ENCODE assay signal across 27 cellular contexts in the genomic region with DNA sequence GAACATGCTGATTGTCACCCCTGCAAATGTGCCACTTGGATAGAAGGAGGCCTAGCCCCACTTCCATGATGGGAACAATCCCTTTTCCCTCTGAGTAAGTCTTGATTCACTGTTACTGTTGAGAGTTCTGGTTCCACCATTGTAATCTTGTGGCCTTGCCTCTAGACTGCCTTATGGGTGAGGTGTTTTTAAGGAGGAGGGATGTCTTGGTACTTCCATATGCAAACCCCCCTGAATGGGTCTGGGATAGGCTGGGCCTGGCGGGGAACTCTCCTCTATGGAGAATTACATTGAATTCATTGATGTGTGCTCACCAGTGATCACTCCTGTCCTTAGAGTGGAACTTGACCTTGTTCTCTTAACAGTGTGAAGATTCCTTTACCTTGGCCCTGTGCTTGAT. TPM values are rescaled to one million over a fixed set of nuclear protein-coding genes. Genes with fewer than 3 reads are reported as not detected.
DNase-seq lines count a peak whose midpoint lies in the region; ATAC-seq, FAIRE-seq and TF ChIP-seq lines count a peak whose summit lies in the region.
"Had no signal": no experiment of that assay in that cellular context is flagged by ENCODE, and none has a peak within 500 bp of the region (broad histone marks: within the 10 kb centered on the region; RNA-seq: fewer than 3 reads in every experiment).

No MANE protein-coding gene starts in this region.

- H3K79me2 ChIP-seq in HepG2 (ENCODE audit: insufficient read depth, low read length) (peaks cover 96% of the 10 kb centered on the region), smooth muscle cell (ENCODE audit: low read depth) (peaks cover 97% of the 10 kb centered on the region)

- H3K27ac ChIP-seq in liver (ENCODE audit: low read depth in 1 of 2, low read length in 2 of 2) (peak overlapping the region; percentile 10 to 28), HepG2 (ENCODE audit: extremely low read length, insufficient read depth, low read length) (no peak overlapping the region), RWPE2 (ENCODE audit: poor library complexity, severe bottlenecking) (peak overlapping the region; percentile 26), foreskin keratinocyte (no peak overlapping the region), smooth muscle cell (ENCODE audit: low read depth) (peak overlapping the region; percentile 76)
- H3K27ac ChIP-seq: cardiac muscle cell, left ventricle myocardium inferior, neural progenitor cell, prostate gland, vagina, VCaP had no signal

- H3K4me1 ChIP-seq in liver (ENCODE audit: control insufficient read depth in 4 of 4, insufficient read depth in 4 of 4, low read length in 3 of 4) (peaks cover 7 to 55% (median 20%) of the 10 kb centered on the region in 4 donors), HepG2 (ENCODE audit: insufficient read depth, low read length) (peaks cover 37% of the 10 kb centered on the region), RWPE2 (ENCODE audit: insufficient read depth, poor library complexity, severe bottlenecking) (peaks cover 18% of the 10 kb centered on the region), foreskin keratinocyte (peaks cover 29% of the 10 kb centered on the region), smooth muscle cell (ENCODE audit: low read depth) (peaks cover 33% of the 10 kb centered on the region)
- H3K4me1 ChIP-seq: prostate gland had no signal

- CTCF ChIA-PET in HepG2 (lab: Yijun Ruan, JAX; ENCODE audit: low intra/inter-chr PET ratio, low total read pairs) = no interaction called here

- H3K36me3 ChIP-seq in liver (ENCODE audit: control insufficient read depth in 4 of 4, insufficient read depth in 3 of 4, low read depth in 1 of 4, low read length in 3 of 4) (peaks cover 0 to 5% (median 2%) of the 10 kb centered on the region in 4 donors), HepG2 (replicated peaks in 1 of 2; ENCODE audit: control insufficient read depth in 1 of 2, insufficient read depth in 2 of 2, low read length in 2 of 2) (peaks cover 0 to 9% of the 10 kb centered on the region in 2 experiments; a peak in 2 of 5 replicates), RWPE2 (ENCODE audit: low read depth) (no peaks in the 10 kb centered on the region), smooth muscle cell (ENCODE audit: low read depth) (no peaks in the 10 kb centered on the region)
- H3K36me3 ChIP-seq: cardiac muscle cell, HAP-1, left ventricle myocardium inferior, neural progenitor cell, prostate gland, vagina had no signal

- no peak for TF ChIP-seq EP300 in HepG2 (IDR thresholded peaks at IDR 0.05; ENCODE audit: low read depth in 2 of 2, low read length in 2 of 2)
- no peak for TF ChIP-seq EP300 in HepG2 (CRISPR knock-in tag; IDR thresholded peaks at IDR 0.05; ENCODE audit: borderline replicate concordance)

- no peak for TF ChIP-seq RAD21 in liver (IDR thresholded peaks at IDR 0.05)
- no peak for TF ChIP-seq RAD21 in HepG2 (CRISPR knock-in tag; IDR thresholded peaks at IDR 0.05)

- ATAC-seq in HepG2 (no peak), RWPE2 (ENCODE audit: low read depth) (no peak), foreskin keratinocyte (peak; percentile 3), HG03571 (IDR thresholded peaks at IDR 0.05; ENCODE audit: unreplicated experiment) (no peak)
- ATAC-seq: T-helper 17 cell had no signal

- FAIRE-seq in HepG2 (lab: Jason Lieb, UNC) = no peak
- FAIRE-seq: endothelial cell of umbilical vein had no signal

- in situ Hi-C loops in HepG2 (cut with HindIII; ENCODE audit: extremely low pct_ligation_motif_present, low pct_unique_long_range_greater_than_20kb) = no loop called here

- 98% methylated on average over 1 of the region's 1 CpG for WGBS in liver
- 100% methylated on average over 1 of the region's 1 CpG for WGBS in HepG2 (ENCODE audit: low lambda C conversion rate)
- WGBS in smooth muscle cell (ENCODE audit: low lambda C conversion rate) = 96% methylated on average over 1 of the region's 1 CpG

- H4K20me1 ChIP-seq in HepG2 (ENCODE audit: insufficient read depth, low read length) (peaks cover 27% of the 10 kb centered on the region; the same call in 1 of the 2 replicates), smooth muscle cell (ENCODE audit: low read depth) (peaks cover 71% of the 10 kb centered on the region)

- no peaks in the 10 kb centered on the region for H3K27me3 ChIP-seq in liver (ENCODE audit: control insufficient read depth in 4 of 4, insufficient read depth in 4 of 4, low read length in 3 of 4)
- H3K27me3 ChIP-seq in HepG2 (ENCODE audit: control insufficient read depth in 1 of 2, insufficient read depth in 2 of 2, low read length in 2 of 2) = no peaks in the 10 kb centered on the region
- H3K27me3 ChIP-seq in RWPE2 (ENCODE audit: insufficient read depth, poor library complexity, severe bottlenecking) = no peaks in the 10 kb centered on the region
- H3K27me3 ChIP-seq in foreskin keratinocyte = no peaks in the 10 kb centered on the region
- H3K27me3 ChIP-seq in smooth muscle cell (ENCODE audit: low read depth) = no peaks in the 10 kb centered on the region
- H3K27me3 ChIP-seq: cardiac muscle cell, dorsolateral prefrontal cortex, vagina had no signal

- H3K9ac ChIP-seq in liver (ENCODE audit: low read depth in 1 of 2, low read length in 2 of 2) (no peak overlapping the region), HepG2 (ENCODE audit: insufficient read depth, low read depth, low read length) (no peak overlapping the region), smooth muscle cell (ENCODE audit: low read depth) (no peak overlapping the region)
- H3K9ac ChIP-seq: neural progenitor cell had no signal

- no peak for DNase-seq in HepG2 (ENCODE audit: low spot score)
- DNase-seq in RWPE2 (ENCODE audit: low spot score) = no peak
- DNase-seq in foreskin keratinocyte = no peak
- no peak for DNase-seq in smooth muscle cell (lab: John Stamatoyannopoulos, UW; ENCODE audit: unreplicated experiment)
- DNase-seq in GM20000 (ENCODE audit: low spot score) = no peak
- no peak for DNase-seq in RPMI8226
- DNase-seq: activated CD4-positive, alpha-beta T cell treated with anti-CD3 and anti-CD28 coated beads, Interleukin-2, amount 50 U/mL, for 1 hour; CD4-positive, CD25-positive, alpha-beta regulatory T cell; DMS153; GF-D8; left ventricle myocardium inferior; NCI-H226; NCI-H774; stimulated activated CD4-positive, alpha-beta T cell treated with anti-CD3 and anti-CD28 coated beads, Interleukin-2, amount 100 ng/mL, for 24 hours; T-helper 17 cell had no signal

- no peak overlapping the region for H3K4me3 ChIP-seq in liver (ENCODE audit: low read depth in 1 of 3, low read length in 3 of 3)
- H3K4me3 ChIP-seq in HepG2 (replicated peaks in 1 of 3; ENCODE audit: insufficient read depth in 1 of 3, low read depth in 2 of 3, low read length in 3 of 3) = no peak overlapping the region
- H3K4me3 ChIP-seq in RWPE2 (ENCODE audit: severe bottlenecking) = no peak overlapping the region
- no peak overlapping the region for H3K4me3 ChIP-seq in smooth muscle cell
- H3K4me3 ChIP-seq: cardiac muscle cell, HAP-1, K562, left ventricle myocardium inferior, neural progenitor cell, prostate gland, skin epidermis, vagina had no signal

- no peak overlapping the region for H3K4me2 ChIP-seq in HepG2 (ENCODE audit: low read depth, low read length)
- peak overlapping the region; percentile 32 for H3K4me2 ChIP-seq in smooth muscle cell
- H3K4me2 ChIP-seq: neural progenitor cell had no signal

- POLR2A ChIA-PET in HepG2 (lab: Yijun Ruan, JAX) = no interaction called here

- no peak for TF ChIP-seq POLR2A in HepG2 (IDR thresholded peaks at IDR 0.05; ENCODE audit: insufficient read depth in 1 of 2, low read depth in 2 of 2, low read length in 2 of 2)

- TF ChIP-seq CTCF in liver (IDR thresholded peaks at IDR 0.05; ENCODE audit: low read depth, low read length, missing input control) (no peak), HepG2 (CRISPR knock-in tag; IDR thresholded peaks at IDR 0.05) (no peak), RWPE2 (IDR thresholded peaks at IDR 0.05; ENCODE audit: poor library complexity, severe bottlenecking) (no peak), foreskin keratinocyte (conservative IDR thresholded peaks at IDR 0.05) (no peak), smooth muscle cell (IDR thresholded peaks at IDR 0.05; ENCODE audit: borderline replicate concordance, insufficient read depth, poor library complexity, severe bottlenecking) (no peak), GM20000 (IDR thresholded peaks at IDR 0.05; ENCODE audit: extremely low read depth, missing control alignments) (no peak)

- peaks cover 16% of the 10 kb centered on the region for H3F3A ChIP-seq in smooth muscle cell (ENCODE audit: low read depth)

- H3K9me3 ChIP-seq in liver (ENCODE audit: control insufficient read depth in 4 of 4, low read length in 3 of 4) (no peaks in the 10 kb centered on the region), HepG2 (ENCODE audit: low read length) (no peaks in the 10 kb centered on the region), RWPE2 (ENCODE audit: severe bottlenecking) (no peaks in the 10 kb centered on the region), smooth muscle cell (replicated peaks; ENCODE audit: low read depth) (no peaks in the 10 kb centered on the region)
- H3K9me3 ChIP-seq: HAP-1, left ventricle myocardium inferior, prostate gland, vagina had no signal

- H2AFZ ChIP-seq in HepG2 (ENCODE audit: low read length) = no peak overlapping the region
- H2AFZ ChIP-seq in smooth muscle cell (ENCODE audit: low read depth) = no peak overlapping the region
- H2AFZ ChIP-seq: neural progenitor cell had no signal

- intact Hi-C loops in HepG2 (cut with micrococcal nuclease; ENCODE audit: unreplicated experiment) = no loop called here

- BruUV-seq in HepG2 (replicated peaks; lab: Mats Ljungman, UMichigan) = no TSS peak

RNA-seq across cellular contexts. Expression of a gene that starts 5.8 kb away (rescaled TPM):
- total RNA-seq in liver = 100 to 1,000 TPM in 1 of 2 donors, 10 to 100 TPM in 1; 75.8 to 153 TPM
- polyA plus RNA-seq in liver = 100 to 1,000 TPM in 1 of 2 donors, 10 to 100 TPM in 1; 47.5 to 182 TPM
- total RNA-seq in HepG2 (2016; rRNA removed; fragmentation: Illumina TruSeq; extraction: Trizol) = 18.1 and 39.6 TPM in 2 replicates
- total RNA-seq in HepG2 (2016; cell fraction: cytosol; rRNA removed; fragmentation: Illumina TruSeq; extraction: Trizol; ENCODE audit: low read depth) = 5.4 TPM in 2 replicates
- 15.0 and 40.1 TPM in 2 replicates for total RNA-seq in HepG2 (2016; cell fraction: insoluble cytoplasmic fraction; rRNA removed; fragmentation: Illumina TruSeq; extraction: Trizol)
- 12.5 and 13.0 TPM in 2 replicates for total RNA-seq in HepG2 (2016; cell fraction: membrane; rRNA removed; fragmentation: Illumina TruSeq; extraction: Trizol)
- 37.9 and 44.3 TPM in 2 replicates for total RNA-seq in HepG2 (2016; cell fraction: nucleus; rRNA removed; fragmentation: Illumina TruSeq; extraction: Trizol)
- 39.3 and 44.2 TPM in 2 replicates for polyA plus RNA-seq in HepG2 (2011; rRNA removed)
- polyA plus RNA-seq in HepG2 (2011; cell fraction: cytosol; rRNA removed) = 49.4 and 53.3 TPM in 2 replicates
- 41.5 and 42.3 TPM in 2 replicates for polyA plus RNA-seq in HepG2 (2011; cell fraction: nucleus; rRNA removed)
- 62.4 and 72.1 TPM in 2 replicates for polyA plus RNA-seq in HepG2 (2012)
- polyA plus RNA-seq in HepG2 (2016; cell fraction: cytosol; fragmentation: Illumina TruSeq; extraction: Trizol; ENCODE audit: low read depth) = 5.6 and 5.7 TPM in 2 replicates
- polyA plus RNA-seq in HepG2 (2016; cell fraction: insoluble cytoplasmic fraction; fragmentation: Illumina TruSeq; extraction: Trizol; ENCODE audit: low read depth) = 17.3 and 20.6 TPM in 2 replicates
- polyA plus RNA-seq in HepG2 (2016; cell fraction: membrane; fragmentation: Illumina TruSeq; extraction: Trizol; ENCODE audit: low read depth) = 9.2 TPM in 2 replicates
- polyA plus RNA-seq in HepG2 (2016; cell fraction: nucleus; fragmentation: Illumina TruSeq; extraction: Trizol; ENCODE audit: insufficient read depth, low read depth) = 63.7 and 66.5 TPM in 2 replicates
- polyA minus RNA-seq in HepG2 (2011; rRNA and poly(A)+ RNA removed; ENCODE audit: low replicate concordance) = 56.6 and 150 TPM in 2 replicates
- 31.7 and 33.5 TPM in 2 replicates for polyA minus RNA-seq in HepG2 (2011; cell fraction: cytosol; rRNA and poly(A)+ RNA removed)
- polyA minus RNA-seq in HepG2 (2011; cell fraction: nucleus; rRNA and poly(A)+ RNA removed) = 30.0 and 30.1 TPM in 2 replicates
- total RNA-seq in foreskin keratinocyte = 71.2 and 86.9 TPM in 2 replicates
- polyA plus RNA-seq in foreskin keratinocyte = 47.0 and 55.0 TPM in 2 replicates
- total RNA-seq in smooth muscle cell = 76.4 and 91.0 TPM in 2 replicates
- polyA plus RNA-seq in smooth muscle cell = 152 and 162 TPM in 2 replicates

Comparison
In these comparisons a context has a peak if more than half of its experiments do, and no peak if none do; other contexts are left out.
1. H3K27ac ChIP-seq: peak in liver (2 of 2), RWPE2 (single experiment) and smooth muscle cell (single experiment); none in HepG2 (single experiment) and foreskin keratinocyte (single experiment).